13 cellular contexts compared by ENCODE assay signal in genomic region chr20:53834749-53835148, GRCh38.
DNase-seq lines count a peak whose midpoint lies in the region; ATAC-seq and TF ChIP-seq lines count a peak whose summit lies in the region.
"Had no signal": no experiment of that assay in that cellular context is flagged by ENCODE, and none has a peak within 500 bp of the region (broad histone marks: within the 10 kb centered on the region; RNA-seq: fewer than 3 reads in every experiment).

No MANE protein-coding gene starts in this region.

- WGBS in ovary, 3 donors = 92 to 95% (median 92%) methylated on average over 8 of the region's 8 CpGs

- H3K36me3 ChIP-seq in OCI-LY1 (ENCODE audit: insufficient read depth, low read length) (no peaks in the 10 kb centered on the region; the same call in 1 of the 2 replicates), PC-3 (ENCODE audit: low read depth, low read length) (no peaks in the 10 kb centered on the region), osteoblast (ENCODE audit: insufficient read depth, low read length) (no peaks in the 10 kb centered on the region), ovary (no peaks in the 10 kb centered on the region)
- H3K36me3 ChIP-seq: tibial artery had no signal

- ATAC-seq in PC-3 = no peak
- ATAC-seq: GM23338 had no signal

- peaks cover 26% of the 10 kb centered on the region for H3K9me3 Mint-ChIP-seq in T-helper 1 cell treated with Interleukin-12 subunit alpha and Interleukin-12 subunit beta and Interleukin-4 antibody, amounts not matched to agents 30 μg/mL and 1 μg/mL, for 36 hours
- no peaks in the 10 kb centered on the region for H3K9me3 Mint-ChIP-seq in activated naive CD8-positive, alpha-beta T cell (ENCODE audit: low read depth)
- peaks cover 7% of the 10 kb centered on the region for H3K9me3 Mint-ChIP-seq in nephron progenitor cell

- POLR2A ChIA-PET in PC-3 (lab: Charles Lee; ENCODE audit: unreplicated experiment) = no interaction called here

- TF ChIP-seq CTCF in OCI-LY1 (IDR thresholded peaks at IDR 0.05; ENCODE audit: low read length) (no peak), nephron progenitor cell (IDR thresholded peaks at IDR 0.05) (no peak), PC-3 (conservative IDR thresholded peaks at IDR 0.05; ENCODE audit: low read depth, low read length) (no peak), osteoblast (IDR thresholded peaks at IDR 0.05; ENCODE audit: extremely low read depth, low read depth, low read length) (no peak), ovary (IDR thresholded peaks at IDR 0.05) (no peak)

- H3K4me2 ChIP-seq in OCI-LY1 (ENCODE audit: low read length) (no peak overlapping the region), PC-3 (ENCODE audit: low read length) (no peak overlapping the region), osteoblast (ENCODE audit: insufficient read depth, low read length) (no peak overlapping the region)
- H3K4me2 ChIP-seq: GM23338 had no signal

- intact Hi-C loops in PC-3 (cut with micrococcal nuclease) (no loop called here), ovary (cut with DNase I) (no loop called here)

- H3K4me1 ChIP-seq in OCI-LY1 (ENCODE audit: insufficient read depth, low read length, severe bottlenecking) = peaks cover 59% of the 10 kb centered on the region
- H3K4me1 ChIP-seq in PC-3 (ENCODE audit: insufficient read depth, low read length) = peaks cover 28% of the 10 kb centered on the region
- H3K4me1 ChIP-seq in osteoblast (ENCODE audit: insufficient read depth, low read length) = peaks cover 11% of the 10 kb centered on the region
- peaks cover 2% of the 10 kb centered on the region for H3K4me1 ChIP-seq in ovary (ENCODE audit: insufficient read depth)

- DNase-seq in T-helper 1 cell (no peak), nephron progenitor cell (no peak), PC-3 (no peak), osteoblast (ENCODE audit: insufficient read length, low spot score, missing footprints) (no peak), ovary (no peak)
- DNase-seq: NCI-H2107, NCI-H526, tibial artery had no signal

- no TSS peak for BruUV-seq in PC-3 (replicated peaks; lab: Mats Ljungman, UMichigan)

- no peaks in the 10 kb centered on the region for H4K20me1 ChIP-seq in OCI-LY1 (ENCODE audit: insufficient read depth, low read length)
- H4K20me1 ChIP-seq in PC-3 (ENCODE audit: low read length) = no peaks in the 10 kb centered on the region
- H4K20me1 ChIP-seq in osteoblast (ENCODE audit: insufficient read depth, low read length) = no peaks in the 10 kb centered on the region

- H3K27me3 ChIP-seq in OCI-LY1 (ENCODE audit: insufficient read depth, low read length) (no peaks in the 10 kb centered on the region), PC-3 (ENCODE audit: low read length) (no peaks in the 10 kb centered on the region), osteoblast (ENCODE audit: insufficient read depth, low read length) (no peaks in the 10 kb centered on the region), ovary (no peaks in the 10 kb centered on the region)
- H3K27me3 ChIP-seq: tibial artery had no signal

- H3K4me3 ChIP-seq in OCI-LY1 (ENCODE audit: low read depth, low read length, poor library complexity, severe bottlenecking) (no peak overlapping the region), PC-3 (ENCODE audit: low read length) (no peak overlapping the region), osteoblast (ENCODE audit: insufficient read depth, low read length) (no peak overlapping the region), ovary (no peak overlapping the region)
- H3K4me3 ChIP-seq: GM23338, tibial artery had no signal

- H3K4me1 Mint-ChIP-seq in T-helper 1 cell treated with Interleukin-12 subunit alpha and Interleukin-12 subunit beta and Interleukin-4 antibody, amounts not matched to agents 30 μg/mL and 1 μg/mL, for 36 hours (ENCODE audit: low read depth) = peaks cover 45% of the 10 kb centered on the region
- H3K4me1 Mint-ChIP-seq in activated naive CD8-positive, alpha-beta T cell (ENCODE audit: low read depth) = peaks cover 69% of the 10 kb centered on the region
- peaks cover 13% of the 10 kb centered on the region for H3K4me1 Mint-ChIP-seq in nephron progenitor cell

- H2AFZ ChIP-seq in OCI-LY1 (ENCODE audit: low read length) = no peak overlapping the region
- no peak overlapping the region for H2AFZ ChIP-seq in PC-3 (ENCODE audit: low read length)
- no peak overlapping the region for H2AFZ ChIP-seq in osteoblast (ENCODE audit: low read length)

- H3K9ac ChIP-seq in OCI-LY1 (ENCODE audit: low read length) (no peak overlapping the region), PC-3 (ENCODE audit: low read length) (no peak overlapping the region)

- peaks cover 4% of the 10 kb centered on the region; the same call in 1 of the 2 replicates for H3K9me3 ChIP-seq in OCI-LY1 (ENCODE audit: low read length)
- no peaks in the 10 kb centered on the region for H3K9me3 ChIP-seq in PC-3 (ENCODE audit: low read length)
- no peaks in the 10 kb centered on the region for H3K9me3 ChIP-seq in osteoblast (ENCODE audit: low read depth, low read length)
- H3K9me3 ChIP-seq in ovary = no peaks in the 10 kb centered on the region
- H3K9me3 ChIP-seq: tibial artery had no signal

- H3K27me3 Mint-ChIP-seq in T-helper 1 cell treated with Interleukin-12 subunit alpha and Interleukin-12 subunit beta and Interleukin-4 antibody, amounts not matched to agents 30 μg/mL and 1 μg/mL, for 36 hours (ENCODE audit: low read depth) = no peaks in the 10 kb centered on the region
- no peaks in the 10 kb centered on the region for H3K27me3 Mint-ChIP-seq in activated naive CD8-positive, alpha-beta T cell
- H3K27me3 Mint-ChIP-seq in nephron progenitor cell (ENCODE audit: low read depth, poor library complexity) = peaks cover 18% of the 10 kb centered on the region

- H3K27ac Mint-ChIP-seq in T-helper 1 cell treated with Interleukin-12 subunit alpha and Interleukin-12 subunit beta and Interleukin-4 antibody, amounts not matched to agents 30 μg/mL and 1 μg/mL, for 36 hours = peak overlapping the region; percentile 92
- H3K27ac Mint-ChIP-seq in activated naive CD8-positive, alpha-beta T cell = peak overlapping the region; percentile 97
- peak overlapping the region; percentile 42 for H3K27ac Mint-ChIP-seq in nephron progenitor cell
- H3K27ac Mint-ChIP-seq: GM23338 had no signal

- no peak for TF ChIP-seq POLR2A in ovary (IDR thresholded peaks at IDR 0.05)

- no peak for TF ChIP-seq EP300 in ovary (IDR thresholded peaks at IDR 0.05)

- no peak overlapping the region for H3K4me3 Mint-ChIP-seq in T-helper 1 cell treated with Interleukin-12 subunit alpha and Interleukin-12 subunit beta and Interleukin-4 antibody, amounts not matched to agents 30 μg/mL and 1 μg/mL, for 36 hours
- H3K4me3 Mint-ChIP-seq in activated naive CD8-positive, alpha-beta T cell = no peak overlapping the region
- H3K4me3 Mint-ChIP-seq in nephron progenitor cell = no peak overlapping the region
- H3K4me3 Mint-ChIP-seq: GM23338 had no signal

- H3K79me2 ChIP-seq in OCI-LY1 (ENCODE audit: insufficient read depth, low read length) (no peaks in the 10 kb centered on the region), PC-3 (ENCODE audit: low read length) (no peaks in the 10 kb centered on the region), osteoblast (ENCODE audit: insufficient read depth, low read length) (no peaks in the 10 kb centered on the region)

- H3K27ac ChIP-seq in OCI-LY1 (ENCODE audit: low read depth, low read length, poor library complexity, severe bottlenecking) (peak overlapping the region; percentile 84), PC-3 (ENCODE audit: low read length) (no peak overlapping the region), osteoblast (ENCODE audit: low read depth, low read length) (no peak overlapping the region), ovary (no peak overlapping the region)
- H3K27ac ChIP-seq: 22Rv1, tibial artery had no signal

- CTCF ChIA-PET in PC-3 (lab: Charles Lee) = no interaction called here

- H3F3A ChIP-seq in OCI-LY1 (ENCODE audit: insufficient read depth, low read length) (0 out of 2 replicates have a peak, but pooled peaks cover 4% of the 10 kb centered on the region), PC-3 (ENCODE audit: low read length, unreplicated experiment) (no peaks in the 10 kb centered on the region)

- H3K36me3 Mint-ChIP-seq in T-helper 1 cell treated with Interleukin-12 subunit alpha and Interleukin-12 subunit beta and Interleukin-4 antibody, amounts not matched to agents 30 μg/mL and 1 μg/mL, for 36 hours (ENCODE audit: low read depth) = peaks cover 19% of the 10 kb centered on the region
- peaks cover 4% of the 10 kb centered on the region for H3K36me3 Mint-ChIP-seq in activated naive CD8-positive, alpha-beta T cell
- no peaks in the 10 kb centered on the region for H3K36me3 Mint-ChIP-seq in nephron progenitor cell (ENCODE audit: low read depth)

- H3K9me2 ChIP-seq in OCI-LY1 (ENCODE audit: low read depth, low read length) (no peaks in the 10 kb centered on the region), PC-3 (replicated peaks; ENCODE audit: low read length) (no peaks in the 10 kb centered on the region)

Comparison
In these comparisons a context has a peak if more than half of its experiments do, and no peak if none do; other contexts are left out.
1. H3K27ac Mint-ChIP-seq: peak in every context shown above with its lines; median percentile 97 in activated naive CD8-positive, alpha-beta T cell; 92 in T-helper 1 cell treated with Interleukin-12 subunit alpha and Interleukin-12 subunit beta and Interleukin-4 antibody, amounts not matched to agents 30 μg/mL and 1 μg/mL, for 36 hours; 42 in nephron progenitor cell.